In the genomic region with DNA sequence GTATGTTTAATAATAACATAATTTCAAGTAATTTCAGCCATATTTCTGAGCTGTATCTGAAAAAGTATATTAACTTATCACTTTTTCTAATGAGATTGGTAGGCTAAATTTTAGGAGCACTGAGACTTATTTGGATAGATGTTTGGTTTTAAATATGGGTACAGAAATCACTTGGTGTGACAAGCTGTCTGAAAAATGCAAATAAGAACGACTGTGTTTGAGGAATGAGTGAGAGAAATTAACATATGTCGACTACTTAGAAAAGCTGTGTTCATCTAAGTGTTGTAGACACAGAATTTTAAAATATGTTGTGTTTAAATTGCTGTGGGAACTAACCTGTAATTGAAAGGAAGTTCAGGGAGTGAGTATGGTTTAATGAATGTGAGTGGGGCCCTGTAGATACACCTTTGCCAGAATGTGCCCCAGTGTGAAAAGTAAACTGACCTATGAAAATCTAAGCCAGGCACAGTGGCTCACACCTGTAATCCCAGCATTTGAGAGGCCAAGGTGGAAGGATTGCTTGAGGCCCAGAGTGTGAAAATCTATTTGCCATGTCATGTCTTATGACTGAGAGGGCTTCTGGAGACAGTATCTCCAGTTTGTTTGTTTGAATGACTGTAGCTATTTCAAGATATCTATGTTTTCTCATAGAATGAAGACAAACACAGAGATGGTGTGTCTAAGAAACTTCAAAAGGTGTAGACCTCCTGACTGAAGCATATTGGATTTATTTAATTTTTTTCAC, we compare ENCODE assay signal across 28 cellular contexts. TPM values are rescaled to one million over a fixed set of nuclear protein-coding genes. Genes with fewer than 3 reads are reported as not detected.
DNase-seq lines count a peak whose midpoint lies in the region; ATAC-seq and TF ChIP-seq lines count a peak whose summit lies in the region.
"Had no signal": no experiment of that assay in that cellular context is flagged by ENCODE, and none has a peak within 500 bp of the region (broad histone marks: within the 10 kb centered on the region; RNA-seq: fewer than 3 reads in every experiment).

No MANE protein-coding gene starts in this region.

- no peaks in the 10 kb centered on the region for H4K20me1 ChIP-seq in DOHH2 (ENCODE audit: control insufficient read depth, insufficient read depth, low read depth, low read length)

- H3K4me1 Mint-ChIP-seq in activated naive CD8-positive, alpha-beta T cell (ENCODE audit: low read depth): peaks cover 23% of the 10 kb centered on the region

- H3K4me3 ChIP-seq in DOHH2 (ENCODE audit: low read length): peak overlapping the region; percentile 14; the same call in 1 of the 2 replicates
- H3K4me3 ChIP-seq in thyroid gland (replicated peaks in 1 of 3): no peak overlapping the region
- H3K4me3 ChIP-seq: ascending aorta, esophagus muscularis mucosa, left ventricle myocardium inferior, smooth muscle cell, suprapubic skin had no signal

- H3K9me3 ChIP-seq in DOHH2 (ENCODE audit: control insufficient read depth, insufficient read depth, low read length): no peaks in the 10 kb centered on the region
- H3K9me3 ChIP-seq in thyroid gland: no peaks in the 10 kb centered on the region
- H3K9me3 ChIP-seq: ascending aorta, esophagus muscularis mucosa, left ventricle myocardium inferior, suprapubic skin had no signal

- DNase-seq in germinal center (ENCODE audit: low spot score) (peak; percentile 12), retina (no peak), thyroid gland (no peak), T-helper 2 cell (no peak)
- DNase-seq: activated CD4-positive, alpha-beta T cell treated with anti-CD3 and anti-CD28 coated beads, Interleukin-2, amount 50 U/mL, for 1 hour; CD4-positive, alpha-beta memory T cell; central memory CD4-positive, alpha-beta T cell; foreskin fibroblast; head of caudate nucleus; islet precursor cell; left ventricle myocardium inferior; NCI-H446 treated with DMSO at 0.1 percent for 48 hours; OCI-M1; posterior cingulate gyrus; right cardiac atrium; stimulated activated naive CD4-positive, alpha-beta T cell treated with Interleukin-2 at 50 U/mL for 16 hours; T-cell had no signal

- H3K4me1 ChIP-seq in DOHH2 (ENCODE audit: control insufficient read depth, low read length) (peaks cover 19% of the 10 kb centered on the region), thyroid gland (peaks cover 4 to 5% of the 10 kb centered on the region in 2 donors)
- H3K4me1 ChIP-seq: ascending aorta, esophagus muscularis mucosa, left ventricle myocardium inferior, suprapubic skin had no signal

- no peaks in the 10 kb centered on the region for H3K27me3 ChIP-seq in DOHH2 (ENCODE audit: control insufficient read depth, low read length)
- H3K27me3 ChIP-seq in thyroid gland: no peaks in the 10 kb centered on the region
- H3K27me3 ChIP-seq: ascending aorta, esophagus muscularis mucosa, suprapubic skin had no signal

- intact Hi-C loops in thyroid gland (cut with DNase I): no loop called here

- no peaks in the 10 kb centered on the region for H3K27me3 Mint-ChIP-seq in activated naive CD8-positive, alpha-beta T cell
- H3K27me3 Mint-ChIP-seq: activated T-helper 17 cell treated with anti-CD3 and anti-CD28 coated beads, Interleukin-2, amount 50 U/mL, for 72 hours; CD4-positive, alpha-beta memory T cell; dendritic cell treated with granulocyte-macrophage colony-stimulating factor and Interleukin-4, amounts not matched to agents 40 ng/mL and 50 ng/mL, for 4 days; T-cell had no signal

- peaks cover 21% of the 10 kb centered on the region for H3K36me3 ChIP-seq in DOHH2 (ENCODE audit: control insufficient read depth, low read length)
- no peaks in the 10 kb centered on the region for H3K36me3 ChIP-seq in thyroid gland

- ATAC-seq in HG02870 (IDR thresholded peaks at IDR 0.05; ENCODE audit: unreplicated experiment): peak; percentile 57
- ATAC-seq: activated naive CD4-positive, alpha-beta T cell treated with anti-CD3 and anti-CD28 coated beads, Interleukin-2, amount 50 U/mL, for 72 hours; activated T-helper 17 cell treated with anti-CD3 and anti-CD28 coated beads, Interleukin-2, amount 50 U/mL, for 72 hours; right cardiac atrium; T-cell; WTC11 had no signal

- no peak for TF ChIP-seq POLR2A in thyroid gland (IDR thresholded peaks at IDR 0.05)

- WGBS in thyroid gland, 2 donors: 93% methylated on average over 2 of the region's 2 CpGs

- H3K4me3 Mint-ChIP-seq in activated naive CD8-positive, alpha-beta T cell: no peak overlapping the region
- H3K4me3 Mint-ChIP-seq: activated T-helper 17 cell treated with anti-CD3 and anti-CD28 coated beads, Interleukin-2, amount 50 U/mL, for 72 hours; CD4-positive, alpha-beta memory T cell; dendritic cell treated with granulocyte-macrophage colony-stimulating factor and Interleukin-4, amounts not matched to agents 40 ng/mL and 50 ng/mL, for 4 days; T-cell; WTC11 had no signal

- H3K4me2 ChIP-seq in DOHH2 (ENCODE audit: low read length): peak overlapping the region; percentile 54
- H3K4me2 ChIP-seq: smooth muscle cell had no signal

- peak overlapping the region; percentile 29 for H3K27ac Mint-ChIP-seq in activated naive CD8-positive, alpha-beta T cell
- H3K27ac Mint-ChIP-seq: activated naive CD4-positive, alpha-beta T cell treated with anti-CD3 and anti-CD28 coated beads, Interleukin-2, amount 50 U/mL, for 72 hours; activated T-helper 17 cell treated with anti-CD3 and anti-CD28 coated beads, Interleukin-2, amount 50 U/mL, for 72 hours; dendritic cell treated with granulocyte-macrophage colony-stimulating factor and Interleukin-4, amounts not matched to agents 40 ng/mL and 50 ng/mL, for 4 days; T-cell; WTC11 had no signal

- H3K27ac ChIP-seq in DOHH2 (ENCODE audit: low read depth, low read length) (no peak overlapping the region), thyroid gland (no peak overlapping the region)
- H3K27ac ChIP-seq: ascending aorta, esophagus muscularis mucosa, left ventricle myocardium inferior, suprapubic skin had no signal

- TF ChIP-seq CTCF in DOHH2 (IDR thresholded peaks at IDR 0.05; ENCODE audit: low read depth, low read length, poor library complexity, severe bottlenecking) (no peak), thyroid gland (IDR thresholded peaks at IDR 0.05) (no peak)

- H3K36me3 Mint-ChIP-seq in activated naive CD8-positive, alpha-beta T cell: peaks cover 39% of the 10 kb centered on the region

- H3K9me3 Mint-ChIP-seq in activated naive CD8-positive, alpha-beta T cell (ENCODE audit: low read depth): no peaks in the 10 kb centered on the region
- H3K9me3 Mint-ChIP-seq: activated naive CD4-positive, alpha-beta T cell treated with anti-CD3 and anti-CD28 coated beads, Interleukin-2, amount 50 U/mL, for 72 hours; activated T-helper 17 cell treated with anti-CD3 and anti-CD28 coated beads, Interleukin-2, amount 50 U/mL, for 72 hours; CD4-positive, alpha-beta memory T cell; dendritic cell treated with granulocyte-macrophage colony-stimulating factor and Interleukin-4, amounts not matched to agents 40 ng/mL and 50 ng/mL, for 4 days; T-cell; WTC11 had no signal

- no peaks in the 10 kb centered on the region for H3K79me2 ChIP-seq in DOHH2 (ENCODE audit: control insufficient read depth, low read length)

- H3F3A ChIP-seq in DOHH2 (ENCODE audit: control insufficient read depth, insufficient read depth): no peaks in the 10 kb centered on the region

- no peaks in the 10 kb centered on the region for H3K9me2 ChIP-seq in DOHH2 (replicated peaks; ENCODE audit: control insufficient read depth, low read length)

RNA-seq across cellular contexts. Expression of gene LRRC8C, which starts 53.8 kb away (rescaled TPM):
- total RNA-seq in thyroid gland: 10 to 100 TPM in 2 of 4 donors, 1 to 10 TPM in 2; 4.4 to 11.0 (median 8.2) TPM

RNA-seq across cellular contexts. Expression of gene LRRC8B, which starts 54.5 kb away (rescaled TPM):
- 10 to 100 TPM; 11.5 to 27.8 (median 24.4) TPM for total RNA-seq in thyroid gland
